Comparison of ENCODE assay signal across 21 cellular contexts in genomic region chr7:3896366-3896765, GRCh38.
"Had no signal": no experiment of that assay in that cellular context is flagged by ENCODE, and none has a peak within 500 bp of the region (broad histone marks: within the 10 kb centered on the region; RNA-seq: fewer than 3 reads in every experiment).

No MANE protein-coding gene starts in this region.

- ATAC-seq: activated T-helper 17 cell treated with anti-CD3 and anti-CD28 coated beads, Interleukin-2, amount 50 U/mL, for 72 hours; gastrocnemius medialis; left colon; lower lobe of right lung; naive thymus-derived CD4-positive, alpha-beta T cell; sciatic nerve had no signal

- H3K4me2 ChIP-seq: SK-N-SH had no signal

- H2AFZ ChIP-seq: parathyroid adenoma had no signal

- H3K27ac ChIP-seq: adrenal gland, breast epithelium, colonic mucosa, gastrocnemius medialis, lower lobe of right lung, parathyroid adenoma, transverse colon had no signal

- H3K4me3 ChIP-seq: adrenal gland, ascending aorta, breast epithelium, colonic mucosa, esophagus squamous epithelium, gastrocnemius medialis, lower lobe of right lung, transverse colon, uterus had no signal

- H3K36me3 Mint-ChIP-seq: activated naive CD8-positive, alpha-beta T cell; naive thymus-derived CD4-positive, alpha-beta T cell had no signal

- H3K4me1 ChIP-seq: adrenal gland, breast epithelium, colonic mucosa, lower lobe of right lung, transverse colon, uterus had no signal

- H3K9me3 Mint-ChIP-seq: activated T-cell treated with anti-CD3 and anti-CD28 coated beads, Interleukin-2, amount 50 U/mL, for 24 hours; activated T-helper 17 cell treated with anti-CD3 and anti-CD28 coated beads, Interleukin-2, amount 50 U/mL, for 72 hours; naive thymus-derived CD4-positive, alpha-beta T cell had no signal

- H3K9ac ChIP-seq: parathyroid adenoma, SK-N-SH had no signal

- H3K4me1 Mint-ChIP-seq: activated T-helper 17 cell treated with anti-CD3 and anti-CD28 coated beads, Interleukin-2, amount 50 U/mL, for 72 hours had no signal

- H3K27ac Mint-ChIP-seq: activated naive CD8-positive, alpha-beta T cell; activated T-cell treated with anti-CD3 and anti-CD28 coated beads, Interleukin-2, amount 50 U/mL, for 24 hours; activated T-helper 17 cell treated with anti-CD3 and anti-CD28 coated beads, Interleukin-2, amount 50 U/mL, for 72 hours; naive thymus-derived CD4-positive, alpha-beta T cell had no signal

- H3K9me3 ChIP-seq: adrenal gland, ascending aorta, breast epithelium, colonic mucosa, esophagus squamous epithelium, gastrocnemius medialis, lower lobe of right lung, SK-N-SH, transverse colon, uterus had no signal

- DNase-seq: activated CD8-positive, alpha-beta memory T cell treated with anti-CD3 and anti-CD28 coated beads, Interleukin-2, amount 50 U/mL, for 4 hours; activated T-cell treated with anti-CD3 and anti-CD28 coated beads, Interleukin-2, amount 50 U/mL, for 24 hours; adrenal gland; colonic mucosa; esophagus squamous epithelium; gastrocnemius medialis; left colon; lower lobe of right lung; naive thymus-derived CD4-positive, alpha-beta T cell; SK-N-SH; stimulated activated CD4-positive, alpha-beta T cell treated with anti-CD3 and anti-CD28 coated beads, Interleukin-4, amount 100 ng/mL, for 1 hour; stimulated activated naive CD4-positive, alpha-beta T cell; substantia nigra; transverse colon; uterus had no signal

- H3K36me3 ChIP-seq: adrenal gland, ascending aorta, breast epithelium, colonic mucosa, esophagus squamous epithelium, gastrocnemius medialis, lower lobe of right lung, transverse colon, uterus had no signal

- H3K27me3 Mint-ChIP-seq: activated naive CD8-positive, alpha-beta T cell had no signal

- H3K27me3 ChIP-seq: adrenal gland, ascending aorta, breast epithelium, colonic mucosa, gastrocnemius medialis, transverse colon, uterus had no signal

- H3K4me3 Mint-ChIP-seq: activated naive CD8-positive, alpha-beta T cell; activated T-cell treated with anti-CD3 and anti-CD28 coated beads, Interleukin-2, amount 50 U/mL, for 24 hours; activated T-helper 17 cell treated with anti-CD3 and anti-CD28 coated beads, Interleukin-2, amount 50 U/mL, for 72 hours; naive thymus-derived CD4-positive, alpha-beta T cell had no signal
